8 cellular contexts compared by ENCODE assay signal in genomic region chr1:243748706-243749283, GRCh38.
DNase-seq lines count a peak whose midpoint lies in the region; ATAC-seq and TF ChIP-seq lines count a peak whose summit lies in the region.

No MANE protein-coding gene starts in this region.

- H3K4me3 ChIP-seq in CD8-positive, alpha-beta T cell (ENCODE audit: low read depth, low read length): no peak overlapping the region
- no peak overlapping the region for H3K4me3 ChIP-seq in SK-N-SH (ENCODE audit: low read depth in 2 of 2, low read length in 1 of 2)
- H3K4me3 ChIP-seq in neuronal stem cell (ENCODE audit: low read length in 2 of 2): no peak overlapping the region

- no peak overlapping the region for H3K4ac ChIP-seq in neuronal stem cell (ENCODE audit: low read length)

- H4K20me1 ChIP-seq in SK-N-SH (ENCODE audit: insufficient read depth): no peaks in the 10 kb centered on the region

- no peaks in the 10 kb centered on the region for H3K9me3 Mint-ChIP-seq in CD8-positive, alpha-beta T cell
- H3K9me3 Mint-ChIP-seq in natural killer cell treated with Interleukin-12 subunit alpha and Interleukin-12 subunit beta and Interleukin-15 and Interleukin-18, amount 100 ng/mL, for 72 hours: no peaks in the 10 kb centered on the region

- peaks cover 10% of the 10 kb centered on the region for H3F3A ChIP-seq in SK-N-SH (replicated peaks; ENCODE audit: insufficient read depth)

- no peak overlapping the region for H3K4me3 Mint-ChIP-seq in CD8-positive, alpha-beta T cell
- no peak overlapping the region for H3K4me3 Mint-ChIP-seq in natural killer cell treated with Interleukin-12 subunit alpha and Interleukin-12 subunit beta and Interleukin-15 and Interleukin-18, amount 100 ng/mL, for 72 hours

- H3K79me2 ChIP-seq in SK-N-SH (ENCODE audit: insufficient read depth): peaks cover 73% of the 10 kb centered on the region

- no peak overlapping the region for H3K23ac ChIP-seq in neuronal stem cell (ENCODE audit: low read depth, low read length, poor library complexity)

- no peak overlapping the region for H2BK120ac ChIP-seq in neuronal stem cell (ENCODE audit: low read depth, low read length)

- no peak overlapping the region for H3K14ac ChIP-seq in neuronal stem cell (ENCODE audit: low read length)

- no peak overlapping the region for H2BK15ac ChIP-seq in neuronal stem cell (ENCODE audit: low read length)

- ATAC-seq in CD8-positive, alpha-beta T cell: peak; percentile 99
- ATAC-seq in GM18858 (IDR thresholded peaks at IDR 0.05; ENCODE audit: unreplicated experiment) (peak; percentile 94), HG02938 (IDR thresholded peaks at IDR 0.05; ENCODE audit: unreplicated experiment) (peak; percentile 98), esophagus mucosa (peak; percentile 83)
- peak; percentile 80 to 83 for ATAC-seq in natural killer cell treated with Interleukin-12 subunit alpha and Interleukin-12 subunit beta and Interleukin-15 and Interleukin-18, amount 100 ng/mL, for 72 hours

- TF ChIP-seq RAD21 in SK-N-SH (IDR thresholded peaks at IDR 0.05; ENCODE audit: low read length): peak; percentile 90

- peaks cover 2% of the 10 kb centered on the region for H3K36me3 Mint-ChIP-seq in CD8-positive, alpha-beta T cell
- peaks cover 3% of the 10 kb centered on the region for H3K36me3 Mint-ChIP-seq in natural killer cell treated with Interleukin-12 subunit alpha and Interleukin-12 subunit beta and Interleukin-15 and Interleukin-18, amount 100 ng/mL, for 72 hours

- H3K4me1 Mint-ChIP-seq in CD8-positive, alpha-beta T cell (ENCODE audit: low read depth): peaks cover 32% of the 10 kb centered on the region
- H3K4me1 Mint-ChIP-seq in natural killer cell treated with Interleukin-12 subunit alpha and Interleukin-12 subunit beta and Interleukin-15 and Interleukin-18, amount 100 ng/mL, for 72 hours (ENCODE audit: low read depth in 2 of 2): peaks cover 0 to 4% of the 10 kb centered on the region in 2 donors

- H2BK5ac ChIP-seq in neuronal stem cell (ENCODE audit: low read length): no peak overlapping the region

- H3K9me2 ChIP-seq in SK-N-SH: no peaks in the 10 kb centered on the region

- WGBS in SK-N-SH (ENCODE audit: low lambda C conversion rate): 22% methylated on average over 3 of the region's 3 CpGs
- no CpG with 5 or more reads among the region's 3 CpGs for WGBS in neuronal stem cell (ENCODE audit: extremely low coverage in 2 of 2, insufficient read length in 2 of 2, insufficient replicate concordance in 1 of 2), 2 donors

- no peak overlapping the region for H4K91ac ChIP-seq in neuronal stem cell (ENCODE audit: low read depth, low read length, poor library complexity)

- TF ChIP-seq CTCF in CD8-positive, alpha-beta T cell (IDR thresholded peaks at IDR 0.05): peak; percentile 93
- TF ChIP-seq CTCF in SK-N-SH (IDR thresholded peaks at IDR 0.05): peak; percentile 82

- H3K4me2 ChIP-seq in SK-N-SH (no peak overlapping the region), neuronal stem cell (ENCODE audit: insufficient read depth, low read length, poor library complexity, severe bottlenecking) (no peak overlapping the region)

- H3K18ac ChIP-seq in neuronal stem cell (ENCODE audit: low read length): no peak overlapping the region

- TF ChIP-seq EP300 in SK-N-SH (IDR thresholded peaks at IDR 0.05; ENCODE audit: borderline replicate concordance in 1 of 2, low read depth in 1 of 2, low read length in 1 of 2): no peak

- H2AFZ ChIP-seq in SK-N-SH (ENCODE audit: low read depth) (no peak overlapping the region), neuronal stem cell (ENCODE audit: low read length) (no peak overlapping the region)

- H3K9me3 ChIP-seq in CD8-positive, alpha-beta T cell (ENCODE audit: low read length): no peaks in the 10 kb centered on the region
- H3K9me3 ChIP-seq in SK-N-SH (0 out of 2 replicates have a peak, but pooled peaks cover 3% of the 10 kb centered on the region), neuronal stem cell (replicated peaks in 1 of 2; ENCODE audit: control insufficient read depth in 2 of 2, insufficient read depth in 1 of 2, low read depth in 1 of 2, low read length in 2 of 2) (peaks cover 0 to 4% of the 10 kb centered on the region in 2 donors)

- H2BK12ac ChIP-seq in neuronal stem cell (ENCODE audit: low read length): no peak overlapping the region

- no peak overlapping the region for H3K27ac ChIP-seq in CD8-positive, alpha-beta T cell (ENCODE audit: low read depth, low read length)
- H3K27ac ChIP-seq in SK-N-SH (ENCODE audit: low read depth in 2 of 2, low read length in 1 of 2) (no peak overlapping the region; a peak in 1 of 4 replicates), neuronal stem cell (replicated peaks; ENCODE audit: low read length) (no peak overlapping the region)

- H3K27ac Mint-ChIP-seq in CD8-positive, alpha-beta T cell: no peak overlapping the region
- no peak overlapping the region for H3K27ac Mint-ChIP-seq in natural killer cell treated with Interleukin-12 subunit alpha and Interleukin-12 subunit beta and Interleukin-15 and Interleukin-18, amount 100 ng/mL, for 72 hours

- H4K8ac ChIP-seq in neuronal stem cell (ENCODE audit: low read depth, low read length): no peak overlapping the region

- peaks cover 8% of the 10 kb centered on the region for H3K4me1 ChIP-seq in CD8-positive, alpha-beta T cell (ENCODE audit: insufficient read depth, low read length)
- H3K4me1 ChIP-seq in SK-N-SH (ENCODE audit: control insufficient read depth in 1 of 2, insufficient read depth in 2 of 2, low read depth in 1 of 2, low read length in 1 of 2) (peaks cover 0 to 9% of the 10 kb centered on the region in 2 experiments; a peak in 2 of 4 replicates), neuronal stem cell (ENCODE audit: control insufficient read depth in 2 of 2, insufficient read depth in 1 of 2, low read depth in 1 of 2, low read length in 2 of 2) (peaks cover 9 to 51% of the 10 kb centered on the region in 2 donors)

- no peaks in the 10 kb centered on the region for H3K27me3 Mint-ChIP-seq in CD8-positive, alpha-beta T cell (ENCODE audit: low read depth)
- H3K27me3 Mint-ChIP-seq in natural killer cell treated with Interleukin-12 subunit alpha and Interleukin-12 subunit beta and Interleukin-15 and Interleukin-18, amount 100 ng/mL, for 72 hours: no peaks in the 10 kb centered on the region

- POLR2A ChIA-PET in CD8-positive, alpha-beta T cell (lab: Charles Lee): no interaction called here
- POLR2A ChIA-PET in SK-N-SH (lab: Yijun Ruan, JAX): no interaction called here

- CTCF ChIA-PET in CD8-positive, alpha-beta T cell (lab: Charles Lee): interaction anchor here (0.6 to 1.3 kb wide), 5 partner anchors 10 to 35 kb away, joined by 3 to 7 read pairs (median 3); no protein-coding TSS in a partner anchor
- CTCF ChIA-PET in SK-N-SH (lab: Yijun Ruan, JAX): interaction anchor here (0.5 to 3.0 kb wide), 24 partner anchors 10 to 523 kb away, joined by 3 to 18 read pairs (median 4); no protein-coding TSS in a partner anchor

- H3K36me3 ChIP-seq in CD8-positive, alpha-beta T cell (ENCODE audit: insufficient read depth, low read length): no peaks in the 10 kb centered on the region
- H3K36me3 ChIP-seq in SK-N-SH (replicated peaks in 1 of 2; ENCODE audit: control insufficient read depth in 1 of 2, insufficient read depth in 2 of 2, low read length in 1 of 2): peaks cover 0 to 8% of the 10 kb centered on the region in 2 experiments
- no peaks in the 10 kb centered on the region for H3K36me3 ChIP-seq in neuronal stem cell (replicated peaks in 1 of 2; ENCODE audit: control insufficient read depth in 2 of 2, insufficient read depth in 2 of 2, low read length in 2 of 2)

- H3K9ac ChIP-seq in SK-N-SH: no peak overlapping the region
- H3K9ac ChIP-seq in neuronal stem cell (ENCODE audit: low read depth, low read length, poor library complexity): no peak overlapping the region

- H2AK5ac ChIP-seq in neuronal stem cell (ENCODE audit: low read depth, low read length): no peak overlapping the region

- H3K27me3 ChIP-seq in CD8-positive, alpha-beta T cell (ENCODE audit: insufficient read depth, low read length): no peaks in the 10 kb centered on the region
- no peaks in the 10 kb centered on the region for H3K27me3 ChIP-seq in SK-N-SH (ENCODE audit: insufficient read depth)
- no peaks in the 10 kb centered on the region for H3K27me3 ChIP-seq in neuronal stem cell (ENCODE audit: control insufficient read depth in 3 of 3, insufficient read depth in 3 of 3, low read depth in 1 of 3, low read length in 3 of 3)

- peak in 1 of 7 experiments; percentile 29 for DNase-seq in CD8-positive, alpha-beta T cell
- peak; percentile 74 for DNase-seq in NCI-H1417 treated with DMSO at 0.1 percent for 48 hours (lab: John Stamatoyannopoulos, UW)
- peak; percentile 77 for DNase-seq in SK-N-SH
- DNase-seq in natural killer cell treated with Interleukin-12 subunit alpha and Interleukin-12 subunit beta and Interleukin-15 and Interleukin-18, amount 100 ng/mL, for 72 hours (ENCODE audit: low spot score): peak; percentile 60
- DNase-seq in neuronal stem cell (ENCODE audit: low spot score): no peak

- intact Hi-C loops in CD8-positive, alpha-beta T cell (cut with DNase I, micrococcal nuclease): loop anchor here (1.0 to 5.0 kb wide), 4 partner anchors 36 to 524 kb away; partner anchors contain the start of gene AKT3 (in 1 of the 2)

- H3K79me1 ChIP-seq in neuronal stem cell (ENCODE audit: low read depth, low read length): no peaks in the 10 kb centered on the region

TF ChIP-seq in SK-N-SH, 30 proteins besides CTCF, POLR2A, EP300 and RAD21:
- TF ChIP-seq SMC3 (IDR thresholded peaks at IDR 0.05; ENCODE audit: low read depth, low read length) (peak; percentile 85), IRF3 (IDR thresholded peaks at IDR 0.05; ENCODE audit: low read depth, low read length) (no peak)
TF ChIP-seq in SK-N-SH: peak in this region for 1.
